In the genomic region with DNA sequence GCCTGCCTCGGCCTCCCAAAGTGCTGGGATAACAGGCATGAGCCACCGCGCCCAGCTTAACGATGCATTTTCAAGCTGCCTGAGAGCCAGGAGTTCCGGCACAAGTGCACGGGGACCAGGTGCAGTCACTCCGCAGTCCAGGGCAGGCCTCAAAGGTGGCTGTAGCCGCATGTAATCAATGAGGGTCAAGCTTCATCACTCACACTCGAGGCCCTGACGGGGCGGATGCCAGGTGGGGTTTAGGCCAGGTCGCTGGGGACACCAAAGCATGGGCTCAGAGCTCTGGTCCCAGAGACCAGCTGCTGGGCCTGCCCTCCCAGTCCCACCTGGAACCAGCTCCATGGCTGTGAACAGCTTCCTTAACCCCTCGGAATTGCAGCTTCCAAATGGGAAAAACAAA, we compare ENCODE assay signal across 20 cellular contexts. TPM values are rescaled to one million over a fixed set of nuclear protein-coding genes. Genes with fewer than 3 reads are reported as not detected.
A peak's percentile ranks its signal among the peaks of the same experiment; 100 is the strongest.
DNase-seq lines count a peak whose midpoint lies in the region; ATAC-seq and TF ChIP-seq lines count a peak whose summit lies in the region.
"Had no signal": no experiment of that assay in that cellular context is flagged by ENCODE, and none has a peak within 500 bp of the region (broad histone marks: within the 10 kb centered on the region; RNA-seq: fewer than 3 reads in every experiment).

No MANE protein-coding gene starts in this region.

- intact Hi-C loops in uterus (cut with DNase I; ENCODE audit: low total_unique reads), result no loop called here
- intact Hi-C loops in CD4-positive, alpha-beta T cell (cut with DNase I, micrococcal nuclease), result no loop called here

- no peak for DNase-seq in WTC11 (ENCODE audit: low spot score)
- DNase-seq in caudate nucleus (lab: John Stamatoyannopoulos, UW), result no peak
- DNase-seq in uterus, result no peak
- no peak for DNase-seq in NCI-H526 (lab: John Stamatoyannopoulos, UW)
- no peak for DNase-seq in NCI-H1694 (lab: John Stamatoyannopoulos, UW)
- no peak for DNase-seq in CD4-positive, alpha-beta T cell
- DNase-seq: GOT3, Karpas-422, NCI-H1436, NCI-H82, OCI-M1, SHP77 treated with DMSO at 0.1 percent for 48 hours had no signal

- WGBS in mesodermal cell (ENCODE audit: insufficient coverage in 2 of 2), 2 experiments, result 87 to 89% methylated on average over 13 of the region's 13 CpGs

- no peaks in the 10 kb centered on the region for H3K36me3 Mint-ChIP-seq in WTC11
- no peaks in the 10 kb centered on the region for H3K36me3 Mint-ChIP-seq in CD4-positive, alpha-beta T cell (ENCODE audit: low read depth)
- H3K36me3 Mint-ChIP-seq: CD8-positive, alpha-beta T cell; IgD-negative memory B cell had no signal

- no peaks in the 10 kb centered on the region for H3K4me1 ChIP-seq in mesodermal cell (ENCODE audit: control insufficient read depth, insufficient read depth, low read length, poor library complexity, severe bottlenecking)
- peaks cover 8 to 10% of the 10 kb centered on the region in 2 donors for H3K4me1 ChIP-seq in uterus

- CTCF ChIA-PET in WTC11 (lab: Charles Lee), result interaction anchor here (0.8 to 1.7 kb wide), 7 partner anchors 14 to 151 kb away, joined by 3 to 5 read pairs (median 3); no protein-coding TSS in a partner anchor
- CTCF ChIA-PET in CD4-positive, alpha-beta T cell (lab: Charles Lee), result no interaction called here

- H3K36me3 ChIP-seq in mesodermal cell (ENCODE audit: control insufficient read depth, insufficient read depth, low read length) (peaks cover 32% of the 10 kb centered on the region), uterus (no peaks in the 10 kb centered on the region)

- no peaks in the 10 kb centered on the region for H3K9me3 ChIP-seq in mesodermal cell (ENCODE audit: control insufficient read depth, low read length)
- no peaks in the 10 kb centered on the region for H3K9me3 ChIP-seq in uterus
- H3K9me3 ChIP-seq in CD4-positive, alpha-beta T cell (ENCODE audit: control insufficient read depth, low read length), result no peaks in the 10 kb centered on the region
- H3K9me3 ChIP-seq: BLaER1 had no signal

- peak overlapping the region; percentile 72; the same call in 1 of the 2 replicates for H3K27ac Mint-ChIP-seq in WTC11
- H3K27ac Mint-ChIP-seq in CD4-positive, alpha-beta T cell, result no peak overlapping the region
- H3K27ac Mint-ChIP-seq: CD8-positive, alpha-beta T cell had no signal

- POLR2A ChIA-PET in WTC11 (lab: Charles Lee), result no interaction called here
- POLR2A ChIA-PET in CD4-positive, alpha-beta T cell (lab: Charles Lee), result no interaction called here

- TF ChIP-seq CTCF in WTC11 (IDR thresholded peaks at IDR 0.05) (no peak), uterus (IDR thresholded peaks at IDR 0.05) (no peak)
- no peak for TF ChIP-seq CTCF in CD4-positive, alpha-beta T cell (IDR thresholded peaks at IDR 0.05)

- no peak overlapping the region for H3K4me3 Mint-ChIP-seq in WTC11
- no peak overlapping the region for H3K4me3 Mint-ChIP-seq in CD4-positive, alpha-beta T cell
- H3K4me3 Mint-ChIP-seq: CD8-positive, alpha-beta T cell; IgD-negative memory B cell had no signal

- H3K27me3 ChIP-seq in uterus, result no peaks in the 10 kb centered on the region
- H3K27me3 ChIP-seq in CD4-positive, alpha-beta T cell (ENCODE audit: control insufficient read depth, insufficient read depth, low read length), result no peaks in the 10 kb centered on the region
- H3K27me3 ChIP-seq: BLaER1 had no signal

- no peaks in the 10 kb centered on the region for H3K9me3 Mint-ChIP-seq in WTC11
- H3K9me3 Mint-ChIP-seq in CD4-positive, alpha-beta T cell, result no peaks in the 10 kb centered on the region
- H3K9me3 Mint-ChIP-seq: CD8-positive, alpha-beta T cell; IgD-negative memory B cell had no signal

- H3K4me3 ChIP-seq in mesodermal cell (ENCODE audit: extremely low read depth, insufficient read depth, low read length, poor library complexity, severe bottlenecking) (no peak overlapping the region), uterus (no peak overlapping the region)
- H3K4me3 ChIP-seq: BLaER1 had no signal

- no peak for TF ChIP-seq POLR2A in uterus (IDR thresholded peaks at IDR 0.05)

- no peaks in the 10 kb centered on the region for H3K27me3 Mint-ChIP-seq in WTC11 (ENCODE audit: low read depth)
- H3K27me3 Mint-ChIP-seq in CD4-positive, alpha-beta T cell, result no peaks in the 10 kb centered on the region
- H3K27me3 Mint-ChIP-seq: IgD-negative memory B cell had no signal

- ATAC-seq in WTC11, result no peak
- no peak for ATAC-seq in CD4-positive, alpha-beta T cell (ENCODE audit: poor library complexity)
- ATAC-seq: CD8-positive, alpha-beta T cell; HCT116 had no signal

- H3K4me1 Mint-ChIP-seq in WTC11, result no peaks in the 10 kb centered on the region
- H3K4me1 Mint-ChIP-seq in CD4-positive, alpha-beta T cell (ENCODE audit: low read depth), result no peaks in the 10 kb centered on the region

- H3K27ac ChIP-seq in caudate nucleus (ENCODE audit: low read depth, low read length), result peak overlapping the region; percentile 13
- H3K27ac ChIP-seq in mesodermal cell (ENCODE audit: low read depth, low read length, severe bottlenecking), result peak overlapping the region; percentile 16
- H3K27ac ChIP-seq in uterus, result peak overlapping the region; percentile 50 to 53
- H3K27ac ChIP-seq in CD4-positive, alpha-beta T cell (ENCODE audit: low read depth, low read length), result no peak overlapping the region

TF ChIP-seq in WTC11, 78 proteins besides CTCF, POLR2A, EP300 and RAD21:
- TF ChIP-seq, protein P1, sequence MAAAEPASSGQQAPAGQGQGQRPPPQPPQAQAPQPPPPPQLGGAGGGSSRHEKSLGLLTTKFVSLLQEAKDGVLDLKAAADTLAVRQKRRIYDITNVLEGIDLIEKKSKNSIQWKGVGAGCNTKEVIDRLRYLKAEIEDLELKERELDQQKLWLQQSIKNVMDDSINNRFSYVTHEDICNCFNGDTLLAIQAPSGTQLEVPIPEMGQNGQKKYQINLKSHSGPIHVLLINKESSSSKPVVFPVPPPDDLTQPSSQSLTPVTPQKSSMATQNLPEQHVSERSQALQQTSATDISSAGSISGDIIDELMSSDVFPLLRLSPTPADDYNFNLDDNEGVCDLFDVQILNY (CRISPR knock-in tag; IDR thresholded peaks at IDR 0.05), result no peak
- TF ChIP-seq ZBTB21 (CRISPR knock-in tag; IDR thresholded peaks at IDR 0.05; ENCODE audit: borderline replicate concordance) (no peak), IRF2 (CRISPR knock-in tag; IDR thresholded peaks at IDR 0.05; ENCODE audit: borderline replicate concordance, low read depth) (no peak), RORB (CRISPR knock-in tag; IDR thresholded peaks at IDR 0.05) (no peak), TCF7 (CRISPR knock-in tag; IDR thresholded peaks at IDR 0.05; ENCODE audit: low read depth) (no peak), ZNF317 (CRISPR knock-in tag; IDR thresholded peaks at IDR 0.05; ENCODE audit: borderline replicate concordance, low read depth) (no peak), ATF1 (CRISPR knock-in tag; IDR thresholded peaks at IDR 0.05) (no peak), JUN (CRISPR knock-in tag; IDR thresholded peaks at IDR 0.05) (no peak), NR1H2 (CRISPR knock-in tag; IDR thresholded peaks at IDR 0.05) (no peak), CBFB (CRISPR knock-in tag; IDR thresholded peaks at IDR 0.05; ENCODE audit: low read depth) (no peak), GABPB1 (CRISPR knock-in tag; IDR thresholded peaks at IDR 0.05) (no peak)
- TF ChIP-seq, protein P2, sequence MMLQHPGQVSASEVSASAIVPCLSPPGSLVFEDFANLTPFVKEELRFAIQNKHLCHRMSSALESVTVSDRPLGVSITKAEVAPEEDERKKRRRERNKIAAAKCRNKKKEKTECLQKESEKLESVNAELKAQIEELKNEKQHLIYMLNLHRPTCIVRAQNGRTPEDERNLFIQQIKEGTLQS (CRISPR knock-in tag; conservative IDR thresholded peaks at IDR 0.05), result no peak

RNA-seq across cellular contexts. Expression of a gene that starts 26.1 kb away (rescaled TPM):
- total RNA-seq in WTC11 (2021) (13.4 to 14.8 TPM (median 14.6 TPM) in 3 replicates), uterus (10 to 100 TPM in 2 of 4 donors, 1 to 10 TPM in 2; 5.6 to 22.1 (median 10.3) TPM)
- 7.4 TPM for polyA plus RNA-seq in mesodermal cell (2013, experiment 1 of 2)
- 5.2 TPM for polyA plus RNA-seq in mesodermal cell (2013, experiment 2 of 2)
- total RNA-seq in CD4-positive, alpha-beta T cell, result under 1 TPM; 0.14 to 0.19 TPM

RNA-seq across cellular contexts. Expression of a gene that starts 43.0 kb away (rescaled TPM):
- total RNA-seq in WTC11 (2021), result 74.7 to 78.7 TPM (median 78.3 TPM) in 3 replicates
- not detected for polyA plus RNA-seq in mesodermal cell (2013, experiment 1 of 2)
- not detected for polyA plus RNA-seq in mesodermal cell (2013, experiment 2 of 2)
- total RNA-seq in uterus, result not detected
- not detected for total RNA-seq in CD4-positive, alpha-beta T cell
- total RNA-seq: A673; CD8-positive, alpha-beta T cell; MCF 10A; RPMI7951 had no signal
- polyA plus RNA-seq: IgD-negative memory B cell had no signal

RNA-seq across cellular contexts. Expression of a gene that starts 51.3 kb away (rescaled TPM):
- total RNA-seq in WTC11 (2021), result 105 to 113 TPM (median 107 TPM) in 3 replicates
- 58.3 TPM for polyA plus RNA-seq in mesodermal cell (2013, experiment 1 of 2)
- 55.5 TPM for polyA plus RNA-seq in mesodermal cell (2013, experiment 2 of 2)
- total RNA-seq in uterus, result 10 to 100 TPM; 15.6 to 87.4 (median 57.7) TPM
- total RNA-seq in CD4-positive, alpha-beta T cell, result 1 to 10 TPM; 1.7 to 3.0 TPM

Comparison
In these comparisons a context has a peak if more than half of its experiments do, and no peak if none do; other contexts are left out.
1. RNA of a gene that starts 26.1 kb away (total RNA-seq): 13.4 to 14.8 TPM in WTC11 and 5.6 to 22.1 TPM in uterus; 0.14 to 0.19 TPM in CD4-positive, alpha-beta T cell; every median in the first group is over 4 times any median in the second.
2. RNA of a gene that starts 43.0 kb away (total RNA-seq): 74.7 to 78.7 TPM in WTC11; not detected in uterus and not detected in CD4-positive, alpha-beta T cell; every median in the first group is over 10 times any median in the second.
3. RNA of a gene that starts 51.3 kb away (total RNA-seq): 105 to 113 TPM in WTC11 and 15.6 to 87.4 TPM in uterus; 1.7 to 3.0 TPM in CD4-positive, alpha-beta T cell; every median in the first group is over 4 times any median in the second.